8 cellular contexts compared by ENCODE assay signal in genomic region chr9:136790640-136791465, GRCh38. TPM values are rescaled to one million over a fixed set of nuclear protein-coding genes. Genes with fewer than 3 reads are reported as not detected.
DNase-seq lines count a peak whose midpoint lies in the region; ATAC-seq and TF ChIP-seq lines count a peak whose summit lies in the region.

TSS of gene TMEM141 (plus strand) at chr9:136791344. CDS start at chr9:136791371, 27 bp downstream.

- no peak for TF ChIP-seq CTCF in choroid plexus epithelial cell (conservative IDR thresholded peaks at IDR 0.05; ENCODE audit: low read depth, low read length)

- H3K4me3 ChIP-seq in choroid plexus epithelial cell (ENCODE audit: low read depth, low read length) = peak within 1 kb of the TSS; percentile 88

- CTCF ChIA-PET in activated CD4-positive, alpha-beta T cell treated with anti-CD3 and anti-CD28 coated beads for 36 hours (lab: Charles Lee) = interaction anchor here (0.6 to 1.7 kb wide), 7 partner anchors 16 to 803 kb away, joined by 3 to 7 read pairs (median 3); partner anchors contain the start of gene NPDC1

- DNase-seq in AML-193 (lab: John Stamatoyannopoulos, UW) (peak; percentile 95 to 98), GM19238 (ENCODE audit: insufficient read length, low spot score) (peak; percentile 96), NCI-H524 (lab: John Stamatoyannopoulos, UW) (peak; percentile 99 to 100), choroid plexus epithelial cell (ENCODE audit: low read depth) (peak; percentile 100), kidney glomerular epithelial cell (lab: John Stamatoyannopoulos, UW) (peak; percentile 99)
- DNase-seq in activated CD4-positive, alpha-beta T cell treated with anti-CD3 and anti-CD28 coated beads for 36 hours = peak; percentile 100
- DNase-seq in stimulated activated CD4-positive, alpha-beta T cell treated with anti-CD3 and anti-CD28 coated beads, Interleukin-1b, Interleukin-23, amount 100 ng/mL, for 1 hour (ENCODE audit: low read depth in 2 of 2) = peak; percentile 99 to 100

- no peaks in the 10 kb centered on the region for H3K27me3 Mint-ChIP-seq in activated CD4-positive, alpha-beta T cell treated with anti-CD3 and anti-CD28 coated beads for 36 hours

- POLR2A ChIA-PET in activated CD4-positive, alpha-beta T cell treated with anti-CD3 and anti-CD28 coated beads for 36 hours (lab: Charles Lee) = interaction anchor here (0.5 to 0.9 kb wide), 4 partner anchors 10 to 296 kb away, joined by 3 to 6 read pairs (median 4); partner anchors contain the start of gene MAN1B1

- peak within 1 kb of the TSS; percentile 80 for H3K4me3 Mint-ChIP-seq in activated CD4-positive, alpha-beta T cell treated with anti-CD3 and anti-CD28 coated beads for 36 hours

- peak within 1 kb of the TSS; percentile 84 for H3K27ac Mint-ChIP-seq in activated CD4-positive, alpha-beta T cell treated with anti-CD3 and anti-CD28 coated beads for 36 hours

- H3K4me1 Mint-ChIP-seq in activated CD4-positive, alpha-beta T cell treated with anti-CD3 and anti-CD28 coated beads for 36 hours = peaks cover 19% of the 10 kb centered on the region

- H3K9me3 Mint-ChIP-seq in activated CD4-positive, alpha-beta T cell treated with anti-CD3 and anti-CD28 coated beads for 36 hours (ENCODE audit: low read depth) = no peaks in the 10 kb centered on the region

- intact Hi-C loops in activated CD4-positive, alpha-beta T cell treated with anti-CD3 and anti-CD28 coated beads for 36 hours (cut with DNase I, micrococcal nuclease) = loop anchor here (1.0 to 10.0 kb wide), 31 partner anchors 9 to 814 kb away; partner anchors contain the start of genes MAN1B1 (in 2 of the 2), PAXX (in 2 of the 2), PHPT1 (in 2 of the 2) and TRAF2 (in 2 of the 2)

- H3K36me3 Mint-ChIP-seq in activated CD4-positive, alpha-beta T cell treated with anti-CD3 and anti-CD28 coated beads for 36 hours (ENCODE audit: low read depth) = no peaks in the 10 kb centered on the region

- peak; percentile 81 for ATAC-seq in HG03442 (IDR thresholded peaks at IDR 0.05; ENCODE audit: unreplicated experiment)
- ATAC-seq in activated CD4-positive, alpha-beta T cell treated with anti-CD3 and anti-CD28 coated beads for 36 hours = peak; percentile 93

RNA-seq across cellular contexts. Expression of gene TMEM141, which starts in this region (rescaled TPM):
- 10 to 100 TPM; 30.9 to 47.1 TPM for total RNA-seq in activated CD4-positive, alpha-beta T cell treated with anti-CD3 and anti-CD28 coated beads for 36 hours

Comparison
In these comparisons a context has a peak if more than half of its experiments do, and no peak if none do; other contexts are left out.
1. Peak in every context shown above with its lines: DNase-seq, ATAC-seq and H3K4me3 ChIP-seq.